8 cellular contexts compared by ENCODE assay signal in genomic region chr19:18416778-18417249, GRCh38. TPM values are rescaled to one million over a fixed set of nuclear protein-coding genes. Genes with fewer than 3 reads are reported as not detected.
DNase-seq lines count a peak whose midpoint lies in the region; ATAC-seq and TF ChIP-seq lines count a peak whose summit lies in the region.

No MANE protein-coding gene starts in this region.

- no peak for TF ChIP-seq CTCF in cardiac muscle cell (IDR thresholded peaks at IDR 0.05; ENCODE audit: low read depth, low read length)
- TF ChIP-seq CTCF in osteoblast (IDR thresholded peaks at IDR 0.05; ENCODE audit: extremely low read depth, low read depth, low read length) = no peak

- H3K79me2 ChIP-seq in osteoblast (ENCODE audit: insufficient read depth, low read length) = peaks cover 29% of the 10 kb centered on the region

- no peaks in the 10 kb centered on the region for H3K36me3 ChIP-seq in SJCRH30
- H3K36me3 ChIP-seq in cardiac muscle cell = no peaks in the 10 kb centered on the region
- no peaks in the 10 kb centered on the region for H3K36me3 ChIP-seq in osteoblast (ENCODE audit: insufficient read depth, low read length)

- H3K9me3 ChIP-seq in SJCRH30 (replicated peaks) (no peaks in the 10 kb centered on the region), cardiac muscle cell (ENCODE audit: low read depth) (no peaks in the 10 kb centered on the region), osteoblast (ENCODE audit: low read depth, low read length) (no peaks in the 10 kb centered on the region)

- ATAC-seq in GM19455 (IDR thresholded peaks at IDR 0.05; ENCODE audit: unreplicated experiment) = no peak
- no peak for ATAC-seq in GM21786 (IDR thresholded peaks at IDR 0.05; ENCODE audit: unreplicated experiment)

- H4K20me1 ChIP-seq in osteoblast (ENCODE audit: insufficient read depth, low read length) = peaks cover 15% of the 10 kb centered on the region

- H3K4me2 ChIP-seq in osteoblast (ENCODE audit: insufficient read depth, low read length) = peak overlapping the region; percentile 85

- H3K27ac ChIP-seq in SJCRH30 (peak overlapping the region; percentile 39), cardiac muscle cell (peak overlapping the region; percentile 41), osteoblast (ENCODE audit: low read depth, low read length) (peak overlapping the region; percentile 84)

- H3K4me1 ChIP-seq in SJCRH30 (peaks cover 27% of the 10 kb centered on the region), cardiac muscle cell (ENCODE audit: low read depth) (peaks cover 13% of the 10 kb centered on the region), osteoblast (ENCODE audit: insufficient read depth, low read length) (peaks cover 57% of the 10 kb centered on the region)

- DNase-seq in Caki2 (ENCODE audit: low read depth) (peak; percentile 89), LHCN-M2 (ENCODE audit: low read depth) (peak; percentile 71), SJCRH30 (peak; percentile 87 to 88), amniotic epithelial cell (ENCODE audit: low read depth) (peak; percentile 85), cardiac muscle cell (ENCODE audit: low read depth in 1 of 2, low spot score in 1 of 2) (peak; percentile 89 to 96), osteoblast (ENCODE audit: insufficient read length, low spot score, missing footprints) (peak; percentile 99)

- peak overlapping the region; percentile 71 for H3K4me3 ChIP-seq in SJCRH30
- H3K4me3 ChIP-seq in cardiac muscle cell = peak overlapping the region; percentile 16
- H3K4me3 ChIP-seq in osteoblast (ENCODE audit: insufficient read depth, low read length) = peak overlapping the region; percentile 70

- H2AFZ ChIP-seq in osteoblast (ENCODE audit: low read length) = peak overlapping the region; percentile 77

- H3K27me3 ChIP-seq in SJCRH30 (no peaks in the 10 kb centered on the region), cardiac muscle cell (no peaks in the 10 kb centered on the region), osteoblast (ENCODE audit: insufficient read depth, low read length) (no peaks in the 10 kb centered on the region)

- in situ Hi-C loops in Caki2 (cut with HindIII; ENCODE audit: low pct_unique_long_range_greater_than_20kb, low sequenced_read_pairs) = no loop called here

RNA-seq across cellular contexts. Expression of gene SSBP4, which starts 2.4 kb away (rescaled TPM):
- total RNA-seq in Caki2 (2014; rRNA removed; shearing (Covaris generic); ENCODE audit: low replicate concordance) = 87.5 and 106 TPM in 2 replicates
- total RNA-seq in LHCN-M2 (2014; rRNA removed) (41.6 and 64.2 TPM in 2 replicates), cardiac muscle cell (154 and 180 TPM in 2 replicates), osteoblast (77.8 and 90.8 TPM in 2 replicates)
- polyA plus RNA-seq in LHCN-M2 (2012) = 20.1 TPM
- total RNA-seq in SJCRH30 (2014; rRNA removed; shearing (Covaris generic)) = 63.0 and 73.0 TPM in 2 replicates
- 151 and 175 TPM in 2 replicates for polyA plus RNA-seq in cardiac muscle cell

RNA-seq across cellular contexts. Expression of gene LRRC25, which starts 19.4 kb away (rescaled TPM):
- total RNA-seq in Caki2 (2014; rRNA removed; shearing (Covaris generic); ENCODE audit: low replicate concordance) = not detected in 2 replicates
- total RNA-seq in LHCN-M2 (2014; rRNA removed) = not detected in 2 replicates
- not detected for polyA plus RNA-seq in LHCN-M2 (2012)
- not detected in 2 replicates for total RNA-seq in SJCRH30 (2014; rRNA removed; shearing (Covaris generic))
- total RNA-seq in cardiac muscle cell = 0.04 TPM in 1 of 2 replicates, not detected in the other
- polyA plus RNA-seq in cardiac muscle cell = not detected in 2 replicates
- 0.88 and 1.1 TPM in 2 replicates for total RNA-seq in osteoblast

RNA-seq across cellular contexts. Expression of gene ISYNA1, which starts 21.1 kb away (rescaled TPM):
- 118 and 155 TPM in 2 replicates for total RNA-seq in Caki2 (2014; rRNA removed; shearing (Covaris generic); ENCODE audit: low replicate concordance)
- 0.83 and 0.86 TPM in 2 replicates for total RNA-seq in LHCN-M2 (2014; rRNA removed)
- polyA plus RNA-seq in LHCN-M2 (2012) = 1.8 TPM
- 7.4 and 7.5 TPM in 2 replicates for total RNA-seq in SJCRH30 (2014; rRNA removed; shearing (Covaris generic))
- 218 and 298 TPM in 2 replicates for total RNA-seq in cardiac muscle cell
- 370 and 442 TPM in 2 replicates for polyA plus RNA-seq in cardiac muscle cell
- 7.7 and 8.0 TPM in 2 replicates for total RNA-seq in osteoblast

RNA-seq across cellular contexts. Expression of gene GDF15, which starts 30.9 kb away (rescaled TPM):
- total RNA-seq in Caki2 (2014; rRNA removed; shearing (Covaris generic); ENCODE audit: low replicate concordance) = 349 and 410 TPM in 2 replicates
- 109 and 147 TPM in 2 replicates for total RNA-seq in LHCN-M2 (2014; rRNA removed)
- 25.4 TPM for polyA plus RNA-seq in LHCN-M2 (2012)
- 17.5 and 27.1 TPM in 2 replicates for total RNA-seq in SJCRH30 (2014; rRNA removed; shearing (Covaris generic))
- 2.9 and 10.0 TPM in 2 replicates for total RNA-seq in cardiac muscle cell
- polyA plus RNA-seq in cardiac muscle cell = 2.4 and 8.2 TPM in 2 replicates
- 61.6 and 74.2 TPM in 2 replicates for total RNA-seq in osteoblast

Comparison
In these comparisons a context has a peak if more than half of its experiments do, and no peak if none do; other contexts are left out.
1. H3K4me3 ChIP-seq: peak in every context shown above with its lines; median percentile 71 in SJCRH30; 70 in osteoblast; 16 in cardiac muscle cell.
2. RNA of gene ISYNA1, which starts 21.1 kb away (total RNA-seq): 218 to 298 TPM in cardiac muscle cell and 118 to 155 TPM in Caki2; 7.7 to 8.0 TPM in osteoblast, 7.4 to 7.5 TPM in SJCRH30 and 0.83 to 0.86 TPM in LHCN-M2; every median in the first group is over 10 times any median in the second.
3. Peak in every context shown above with its lines, with median percentiles within 50 percentile points of each other: DNase-seq and H3K27ac ChIP-seq.